Comparison of ENCODE assay signal across 1 cellular context in the genomic region with DNA sequence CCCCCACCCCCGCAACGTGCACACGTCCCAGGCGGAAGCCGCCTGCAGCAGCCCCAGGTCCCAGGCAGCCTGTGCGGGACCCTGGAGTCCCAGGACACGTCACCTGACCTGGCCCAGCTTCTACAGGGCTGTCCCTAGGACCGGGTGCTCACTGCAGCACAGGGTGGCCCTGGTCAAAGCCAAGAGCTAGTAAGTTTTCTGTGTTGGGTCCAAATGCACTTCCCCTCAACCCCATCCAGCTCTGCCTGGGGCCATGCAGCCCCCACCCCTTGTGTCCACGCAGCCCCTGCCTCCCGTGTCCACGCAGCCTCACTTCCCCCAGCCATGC.
TF ChIP-seq lines count a peak whose summit lies in the region.

No MANE protein-coding gene starts in this region.

TF ChIP-seq in Ishikawa, 13 proteins besides CTCF, POLR2A, EP300 and RAD21 (continued from another document):
- TF ChIP-seq, protein P1, sequence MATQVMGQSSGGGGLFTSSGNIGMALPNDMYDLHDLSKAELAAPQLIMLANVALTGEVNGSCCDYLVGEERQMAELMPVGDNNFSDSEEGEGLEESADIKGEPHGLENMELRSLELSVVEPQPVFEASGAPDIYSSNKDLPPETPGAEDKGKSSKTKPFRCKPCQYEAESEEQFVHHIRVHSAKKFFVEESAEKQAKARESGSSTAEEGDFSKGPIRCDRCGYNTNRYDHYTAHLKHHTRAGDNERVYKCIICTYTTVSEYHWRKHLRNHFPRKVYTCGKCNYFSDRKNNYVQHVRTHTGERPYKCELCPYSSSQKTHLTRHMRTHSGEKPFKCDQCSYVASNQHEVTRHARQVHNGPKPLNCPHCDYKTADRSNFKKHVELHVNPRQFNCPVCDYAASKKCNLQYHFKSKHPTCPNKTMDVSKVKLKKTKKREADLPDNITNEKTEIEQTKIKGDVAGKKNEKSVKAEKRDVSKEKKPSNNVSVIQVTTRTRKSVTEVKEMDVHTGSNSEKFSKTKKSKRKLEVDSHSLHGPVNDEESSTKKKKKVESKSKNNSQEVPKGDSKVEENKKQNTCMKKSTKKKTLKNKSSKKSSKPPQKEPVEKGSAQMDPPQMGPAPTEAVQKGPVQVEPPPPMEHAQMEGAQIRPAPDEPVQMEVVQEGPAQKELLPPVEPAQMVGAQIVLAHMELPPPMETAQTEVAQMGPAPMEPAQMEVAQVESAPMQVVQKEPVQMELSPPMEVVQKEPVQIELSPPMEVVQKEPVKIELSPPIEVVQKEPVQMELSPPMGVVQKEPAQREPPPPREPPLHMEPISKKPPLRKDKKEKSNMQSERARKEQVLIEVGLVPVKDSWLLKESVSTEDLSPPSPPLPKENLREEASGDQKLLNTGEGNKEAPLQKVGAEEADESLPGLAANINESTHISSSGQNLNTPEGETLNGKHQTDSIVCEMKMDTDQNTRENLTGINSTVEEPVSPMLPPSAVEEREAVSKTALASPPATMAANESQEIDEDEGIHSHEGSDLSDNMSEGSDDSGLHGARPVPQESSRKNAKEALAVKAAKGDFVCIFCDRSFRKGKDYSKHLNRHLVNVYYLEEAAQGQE (IDR thresholded peaks at IDR 0.05; ENCODE audit: low read depth): no peak
- TF ChIP-seq TCF12 (IDR thresholded peaks at IDR 0.05; ENCODE audit: low read depth): no peak
- no peak for TF ChIP-seq FOXM1 (IDR thresholded peaks at IDR 0.05; ENCODE audit: borderline replicate concordance, low read depth)
- TF ChIP-seq, protein P2, sequence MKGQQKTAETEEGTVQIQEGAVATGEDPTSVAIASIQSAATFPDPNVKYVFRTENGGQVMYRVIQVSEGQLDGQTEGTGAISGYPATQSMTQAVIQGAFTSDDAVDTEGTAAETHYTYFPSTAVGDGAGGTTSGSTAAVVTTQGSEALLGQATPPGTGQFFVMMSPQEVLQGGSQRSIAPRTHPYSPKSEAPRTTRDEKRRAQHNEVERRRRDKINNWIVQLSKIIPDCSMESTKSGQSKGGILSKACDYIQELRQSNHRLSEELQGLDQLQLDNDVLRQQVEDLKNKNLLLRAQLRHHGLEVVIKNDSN (IDR thresholded peaks at IDR 0.05): peak; percentile 10; the same call in 1 of the 2 replicates
- no peak for TF ChIP-seq CEBPB (IDR thresholded peaks at IDR 0.05)
